34 cellular contexts compared by ENCODE assay signal in genomic region chr17:48238933-48239602, GRCh38.
DNase-seq lines count a peak whose midpoint lies in the region; ATAC-seq, FAIRE-seq and TF ChIP-seq lines count a peak whose summit lies in the region.
"Had no signal": no experiment of that assay in that cellular context is flagged by ENCODE, and none has a peak within 500 bp of the region (broad histone marks: within the 10 kb centered on the region; RNA-seq: fewer than 3 reads in every experiment).

No MANE protein-coding gene starts in this region.

- H3K27ac ChIP-seq in A549 (peak overlapping the region; percentile 24 to 62; a peak in 2 of 6 replicates), HCT116 (ENCODE audit: low read depth, low read length) (peak overlapping the region; percentile 75; the same call in 1 of the 2 replicates), mesodermal cell (ENCODE audit: low read depth, low read length, severe bottlenecking) (peak overlapping the region; percentile 95)
- H3K27ac ChIP-seq: BLaER1, body of pancreas, GM23248, pancreas, right atrium auricular region, stomach, tibial artery had no signal

- BruUV-seq in HCT116 (replicated peaks; lab: Mats Ljungman, UMichigan): no TSS peak

- H3K4me1 Mint-ChIP-seq in T-helper 17 cell: peaks cover 49% of the 10 kb centered on the region

- no peak overlapping the region for H3K4me3 Mint-ChIP-seq in T-helper 17 cell
- H3K4me3 Mint-ChIP-seq: activated CD4-positive, alpha-beta memory T cell treated with anti-CD3 and anti-CD28 coated beads for 36 hours had no signal

- no peak for TF ChIP-seq RAD21 in A549 (conservative IDR thresholded peaks at IDR 0.05 in 1 of 2, IDR thresholded peaks at IDR 0.05 in 1 of 2)
- no peak for TF ChIP-seq RAD21 in HCT116 (IDR thresholded peaks at IDR 0.05; ENCODE audit: low read depth)

- no peaks in the 10 kb centered on the region for H3K27me3 ChIP-seq in HCT116 (ENCODE audit: insufficient read depth, low read length)
- H3K27me3 ChIP-seq: BLaER1, body of pancreas, pancreas, right atrium auricular region, stomach, tibial artery had no signal

- no peaks in the 10 kb centered on the region for H4K20me1 ChIP-seq in HCT116 (ENCODE audit: insufficient read depth)
- H4K20me1 ChIP-seq: BLaER1 had no signal

- intact Hi-C loops in HCT116 (cut with micrococcal nuclease): no loop called here

- H3K36me3 ChIP-seq in HCT116 (ENCODE audit: control insufficient read depth in 1 of 2, insufficient read depth in 2 of 2, low read length in 2 of 2) (no peaks in the 10 kb centered on the region), mesodermal cell (ENCODE audit: control insufficient read depth, insufficient read depth, low read length) (no peaks in the 10 kb centered on the region)
- H3K36me3 ChIP-seq: BLaER1, pancreas, right atrium auricular region, stomach, tibial artery had no signal

- no peaks in the 10 kb centered on the region; the same call in 1 of the 2 replicates for H3K9me2 ChIP-seq in HCT116 (ENCODE audit: insufficient read depth)

- DNase-seq in A549 (ENCODE audit: low read depth in 1 of 2, low spot score in 1 of 2) (no peak), HCT116 (ENCODE audit: low read depth, low spot score) (no peak), T-helper 17 cell (no peak), medulla oblongata (ENCODE audit: extremely low spot score) (no peak)
- DNase-seq: activated CD4-positive, alpha-beta memory T cell treated with anti-CD3 and anti-CD28 coated beads for 36 hours; activated CD8-positive, alpha-beta memory T cell treated with anti-CD3 and anti-CD28 coated beads, Interleukin-2, amount 50 U/mL, for 4 hours; activated effector memory CD4-positive, alpha-beta T cell treated with anti-CD3 and anti-CD28 coated beads, Interleukin-2, amount 50 U/mL, for 16 hours; body of pancreas; DMS79; GF-D8; glutamatergic neuron; IMR-90; islet precursor cell; naive thymus-derived CD8-positive, alpha-beta T cell; NCI-H1048; NCI-H1694 treated with DMSO at 0.1 percent for 48 hours; NCI-H2171; NCI-H526; pancreas; stimulated activated CD4-positive, alpha-beta T cell treated with anti-CD3 and anti-CD28 coated beads, Interleukin-1b, Interleukin-23, amount 100 ng/mL, for 48 hours; stimulated activated CD8-positive, alpha-beta memory T cell treated with anti-CD3 and anti-CD28 coated beads, Interleukin-4, amount 100 ng/mL, for 48 hours; stomach; T-helper 1 cell; tibial artery had no signal

- TF ChIP-seq POLR2A in A549 (IDR thresholded peaks at IDR 0.05; ENCODE audit: low read length) (no peak), HCT116 (IDR thresholded peaks at IDR 0.05; ENCODE audit: borderline replicate concordance, extremely low read depth, insufficient read depth, insufficient read length) (no peak)

- H3K9ac ChIP-seq in HCT116 (ENCODE audit: low read length): peak overlapping the region; percentile 51
- H3K9ac ChIP-seq: BLaER1, GM23248 had no signal

- RAD21 ChIA-PET in HCT116 (lab: Charles Lee; ENCODE audit: low non-redundant PET in 1 of 2, low total read pairs in 2 of 2, uncharacterized antibody in 2 of 2, unreplicated experiment in 2 of 2): interaction anchor here in 1 of 2 experiments (1.0 kb wide), 1 partner anchor 23 kb away, joined by 3 read pairs; no protein-coding TSS in a partner anchor

- H3K27ac Mint-ChIP-seq in T-helper 17 cell: peak overlapping the region; percentile 76
- H3K27ac Mint-ChIP-seq: activated CD4-positive, alpha-beta memory T cell treated with anti-CD3 and anti-CD28 coated beads for 36 hours had no signal

- H3K79me2 ChIP-seq in HCT116 (ENCODE audit: insufficient read depth, low read length): no peaks in the 10 kb centered on the region; the same call in 1 of the 2 replicates

- H3K4me2 ChIP-seq in A549 (no peak overlapping the region), HCT116 (ENCODE audit: low read length) (peak overlapping the region; percentile 65)
- H3K4me2 ChIP-seq: BLaER1, smooth muscle cell had no signal

- H3K4me1 ChIP-seq in A549: peaks cover 64% of the 10 kb centered on the region
- peaks cover 71 to 92% of the 10 kb centered on the region in 2 experiments for H3K4me1 ChIP-seq in HCT116 (ENCODE audit: control insufficient read depth in 1 of 2, insufficient read depth in 2 of 2, low read length in 2 of 2)
- H3K4me1 ChIP-seq in mesodermal cell (ENCODE audit: control insufficient read depth, insufficient read depth, low read length, poor library complexity, severe bottlenecking): peaks cover 51% of the 10 kb centered on the region

- peak overlapping the region; percentile 4 for H2AFZ ChIP-seq in HCT116 (ENCODE audit: low read depth, low read length, poor library complexity, severe bottlenecking)
- H2AFZ ChIP-seq: GM23248 had no signal

- CTCF ChIA-PET in A549 (lab: Yijun Ruan, JAX) (interaction anchor here (0.9 to 15.3 kb wide), 8 partner anchors 13 to 379 kb away, joined by 3 to 217 read pairs (median 6); no protein-coding TSS in a partner anchor), HCT116 (lab: Charles Lee) (interaction anchor here (1.1 to 22.1 kb wide), 4 partner anchors 10 to 97 kb away, joined by 3 to 336 read pairs (median 6); no protein-coding TSS in a partner anchor)

- TF ChIP-seq CTCF in A549 (IDR thresholded peaks at IDR 0.05) (no peak), HCT116 (IDR thresholded peaks at IDR 0.05 in 2 of 3, conservative IDR thresholded peaks at IDR 0.05 in 1 of 3; ENCODE audit: borderline replicate concordance in 1 of 3, insufficient read depth in 1 of 3, low read depth in 2 of 3, low read length in 2 of 3) (no peak)

- no peak for FAIRE-seq in A549 (lab: Jason Lieb, UNC)
- FAIRE-seq: GM18507, pancreas had no signal

- POLR2A ChIA-PET in A549 (lab: Yijun Ruan, JAX): no interaction called here
- POLR2A ChIA-PET in HCT116 (lab: Charles Lee): interaction anchor here (0.9 to 2.4 kb wide), 5 partner anchors 12 to 387 kb away, joined by 3 to 13 read pairs (median 3); partner anchors contain the start of gene HOXB9

- H3K27me3 Mint-ChIP-seq in T-helper 17 cell: no peaks in the 10 kb centered on the region
- H3K27me3 Mint-ChIP-seq: activated CD4-positive, alpha-beta memory T cell treated with anti-CD3 and anti-CD28 coated beads for 36 hours; naive thymus-derived CD8-positive, alpha-beta T cell had no signal

- H3K36me3 Mint-ChIP-seq in T-helper 17 cell (ENCODE audit: low read depth): peaks cover 3% of the 10 kb centered on the region

- WGBS in A549 (ENCODE audit: missing lambda C conversion rate): 89% methylated on average over 4 of the region's 4 CpGs
- 80% methylated on average over 1 of the region's 4 CpGs for WGBS in mesodermal cell (ENCODE audit: insufficient coverage in 2 of 2), 2 experiments

- H3K4me3 ChIP-seq in A549 (no peak overlapping the region), HCT116 (replicated peaks in 1 of 2; ENCODE audit: low read depth in 1 of 2, low read length in 2 of 2) (no peak overlapping the region), mesodermal cell (ENCODE audit: extremely low read depth, insufficient read depth, low read length, poor library complexity, severe bottlenecking) (no peak overlapping the region)
- H3K4me3 ChIP-seq: BLaER1, body of pancreas, GM23248, pancreas, right atrium auricular region, smooth muscle cell, stomach, tibial artery had no signal

- no peak for ATAC-seq in A549
- no peak for ATAC-seq in HCT116
- no peak for ATAC-seq in T-helper 17 cell
- ATAC-seq in SK-N-SH treated with all-trans-retinoic acid at 6 μM for 48 hours: no peak
- no peak for ATAC-seq in GM21717 (IDR thresholded peaks at IDR 0.05; ENCODE audit: unreplicated experiment)
- no peak for ATAC-seq in GM19452 (IDR thresholded peaks at IDR 0.05; ENCODE audit: unreplicated experiment)
- ATAC-seq: activated CD4-positive, CD25-positive, alpha-beta regulatory T cell treated with anti-CD3 and anti-CD28 coated beads, Interleukin-2, amount 50 U/mL, for 24 hours; body of pancreas; naive thymus-derived CD8-positive, alpha-beta T cell; pancreas had no signal

- H3K9me3 ChIP-seq in A549: no peaks in the 10 kb centered on the region
- no peaks in the 10 kb centered on the region for H3K9me3 ChIP-seq in HCT116 (ENCODE audit: control insufficient read depth in 1 of 2, insufficient read depth in 1 of 2, low read depth in 1 of 2, low read length in 2 of 2)
- no peaks in the 10 kb centered on the region for H3K9me3 ChIP-seq in T-helper 17 cell (ENCODE audit: control insufficient read depth, low read length, poor library complexity, severe bottlenecking)
- no peaks in the 10 kb centered on the region for H3K9me3 ChIP-seq in mesodermal cell (ENCODE audit: control insufficient read depth, low read length)
- H3K9me3 ChIP-seq: BLaER1, body of pancreas, pancreas, right atrium auricular region, stomach, tibial artery had no signal

- TF ChIP-seq EP300 in A549 (IDR thresholded peaks at IDR 0.05): no peak

TF ChIP-seq in A549, 52 proteins besides CTCF, POLR2A, EP300 and RAD21 (continues in another document):
- TF ChIP-seq ZSCAN20 (CRISPR knock-in tag; IDR thresholded peaks at IDR 0.05) (no peak), GATA3 (IDR thresholded peaks at IDR 0.05; ENCODE audit: borderline replicate concordance) (no peak), NR3C1 (IDR thresholded peaks at IDR 0.05) (no peak)

TF ChIP-seq in HCT116, 20 proteins besides CTCF, POLR2A, EP300 and RAD21 (continues in another document):
- no peak for TF ChIP-seq SRF (IDR thresholded peaks at IDR 0.05; ENCODE audit: low read depth)
- no peak for TF ChIP-seq CEBPB (IDR thresholded peaks at IDR 0.05; ENCODE audit: low read depth)
- TF ChIP-seq POLR2AphosphoS5 (IDR thresholded peaks at IDR 0.05; ENCODE audit: low read depth, low read length): no peak
- TF ChIP-seq YY1 (IDR thresholded peaks at IDR 0.05; ENCODE audit: extremely low read depth, insufficient replicate concordance, low read depth, low read length): no peak
- TF ChIP-seq FOSL1 (IDR thresholded peaks at IDR 0.05; ENCODE audit: low read depth): 0 out of 2 replicates have a peak, but pooled peaks have one; percentile 10
- TF ChIP-seq CBX3 (IDR thresholded peaks at IDR 0.05; ENCODE audit: low read depth): no peak
- TF ChIP-seq, protein P1, sequence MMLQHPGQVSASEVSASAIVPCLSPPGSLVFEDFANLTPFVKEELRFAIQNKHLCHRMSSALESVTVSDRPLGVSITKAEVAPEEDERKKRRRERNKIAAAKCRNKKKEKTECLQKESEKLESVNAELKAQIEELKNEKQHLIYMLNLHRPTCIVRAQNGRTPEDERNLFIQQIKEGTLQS (IDR thresholded peaks at IDR 0.05): no peak

TF ChIP-seq in SK-N-SH treated with all-trans-retinoic acid at 6 μM for 48 hours, 23 proteins besides CTCF, POLR2A, EP300 and RAD21 (continues in another document):
- TF ChIP-seq TOX (CRISPR knock-in tag; IDR thresholded peaks at IDR 0.05; ENCODE audit: borderline replicate concordance): no peak

Comparison
In these comparisons a context has a peak if more than half of its experiments do, and no peak if none do; other contexts are left out.
1. H3K27ac ChIP-seq: peak in every context shown above with its lines; median percentile 95 in mesodermal cell; 75 in HCT116; 43 in A549.